ENCODE assay signal across 11 cellular contexts in genomic region chr21:17003763-17004373, GRCh38.
DNase-seq lines count a peak whose midpoint lies in the region; ATAC-seq and TF ChIP-seq lines count a peak whose summit lies in the region.
"Had no signal": no experiment of that assay in that cellular context is flagged by ENCODE, and none has a peak within 500 bp of the region (broad histone marks: within the 10 kb centered on the region; RNA-seq: fewer than 3 reads in every experiment).

No MANE protein-coding gene starts in this region.

- H3K4me1 ChIP-seq in vagina: peaks cover 12% of the 10 kb centered on the region

- CTCF ChIA-PET in MCF 10A (lab: Yijun Ruan, JAX): interaction anchor here (0.7 kb wide), 1 partner anchor 37 kb away, joined by 3 read pairs; no protein-coding TSS in a partner anchor

- no peaks in the 10 kb centered on the region for H3K36me3 Mint-ChIP-seq in stimulated activated naive CD8-positive, alpha-beta T cell treated with anti-CD3 and anti-CD28 coated beads, Interleukin-15, Interleukin-2, amounts not matched to agents 100 ng/mL and 50 ng/mL, for 24 hours (ENCODE audit: low read depth)
- H3K36me3 Mint-ChIP-seq in MCF 10A (ENCODE audit: insufficient read depth, unreplicated experiment) (no peaks in the 10 kb centered on the region), CD14-positive monocyte (no peaks in the 10 kb centered on the region)
- H3K36me3 Mint-ChIP-seq in activated T-helper 2 cell treated with anti-CD3 and anti-CD28 coated beads, Interferon-gamma antibody, Interleukin-2, Interleukin-4, amounts not matched to agents 10 μg/mL and 5 μg/mL and 100 μg/mL, durations not matched to agents 14 hours and 24 hours and 36 hours (ENCODE audit: low read depth): no peaks in the 10 kb centered on the region

- no TSS peak for BruUV-seq in MCF 10A (replicated peaks; lab: Mats Ljungman, UMichigan)

- H3K9me3 ChIP-seq in vagina: no peaks in the 10 kb centered on the region

- peak overlapping the region in 1 of 2 donors; percentile 15 for H3K4me3 ChIP-seq in vagina

- no peak for TF ChIP-seq CTCF in MCF 10A (IDR thresholded peaks at IDR 0.05; ENCODE audit: unreplicated experiment)
- TF ChIP-seq CTCF in vagina (IDR thresholded peaks at IDR 0.05): no peak
- no peak for TF ChIP-seq CTCF in CD14-positive monocyte (IDR thresholded peaks at IDR 0.05)

- no peaks in the 10 kb centered on the region for H3K36me3 ChIP-seq in vagina
- H3K36me3 ChIP-seq: WERI-Rb-1 had no signal

- peak overlapping the region; percentile 27 for H3K4me3 Mint-ChIP-seq in stimulated activated naive CD8-positive, alpha-beta T cell treated with anti-CD3 and anti-CD28 coated beads, Interleukin-15, Interleukin-2, amounts not matched to agents 100 ng/mL and 50 ng/mL, for 24 hours
- H3K4me3 Mint-ChIP-seq in MCF 10A (ENCODE audit: unreplicated experiment) (peak overlapping the region; percentile 67), CD14-positive monocyte (no peak overlapping the region)
- H3K4me3 Mint-ChIP-seq in activated T-helper 2 cell treated with anti-CD3 and anti-CD28 coated beads, Interferon-gamma antibody, Interleukin-2, Interleukin-4, amounts not matched to agents 10 μg/mL and 5 μg/mL and 100 μg/mL, durations not matched to agents 14 hours and 24 hours and 36 hours (ENCODE audit: low read depth): no peak overlapping the region

- H3K4me1 Mint-ChIP-seq in stimulated activated naive CD8-positive, alpha-beta T cell treated with anti-CD3 and anti-CD28 coated beads, Interleukin-15, Interleukin-2, amounts not matched to agents 100 ng/mL and 50 ng/mL, for 24 hours (ENCODE audit: low read depth): peaks cover 6% of the 10 kb centered on the region
- H3K4me1 Mint-ChIP-seq in MCF 10A (ENCODE audit: insufficient read depth, unreplicated experiment) (peaks cover 21% of the 10 kb centered on the region), CD14-positive monocyte (no peaks in the 10 kb centered on the region)
- H3K4me1 Mint-ChIP-seq in activated T-helper 2 cell treated with anti-CD3 and anti-CD28 coated beads, Interferon-gamma antibody, Interleukin-2, Interleukin-4, amounts not matched to agents 10 μg/mL and 5 μg/mL and 100 μg/mL, durations not matched to agents 14 hours and 24 hours and 36 hours (ENCODE audit: low read depth): no peaks in the 10 kb centered on the region

- TF ChIP-seq POLR2A in vagina (IDR thresholded peaks at IDR 0.05): no peak

- no peak for ATAC-seq in stimulated activated naive CD8-positive, alpha-beta T cell treated with anti-CD3 and anti-CD28 coated beads, Interleukin-15, Interleukin-2, amounts not matched to agents 100 U/mL and 50 U/mL, for 24 hours

- H3K9me3 Mint-ChIP-seq in stimulated activated naive CD8-positive, alpha-beta T cell treated with anti-CD3 and anti-CD28 coated beads, Interleukin-15, Interleukin-2, amounts not matched to agents 100 ng/mL and 50 ng/mL, for 24 hours: peaks cover 17% of the 10 kb centered on the region
- H3K9me3 Mint-ChIP-seq in MCF 10A (ENCODE audit: unreplicated experiment) (peaks cover 7% of the 10 kb centered on the region), CD14-positive monocyte (peaks cover 2 to 6% (median 4%) of the 10 kb centered on the region in 7 donors)
- H3K9me3 Mint-ChIP-seq in activated T-helper 2 cell treated with anti-CD3 and anti-CD28 coated beads, Interferon-gamma antibody, Interleukin-2, Interleukin-4, amounts not matched to agents 10 μg/mL and 5 μg/mL and 100 μg/mL, durations not matched to agents 14 hours and 24 hours and 36 hours: peaks cover 48% of the 10 kb centered on the region

- no peaks in the 10 kb centered on the region for H3K27me3 Mint-ChIP-seq in stimulated activated naive CD8-positive, alpha-beta T cell treated with anti-CD3 and anti-CD28 coated beads, Interleukin-15, Interleukin-2, amounts not matched to agents 100 ng/mL and 50 ng/mL, for 24 hours
- H3K27me3 Mint-ChIP-seq in MCF 10A (ENCODE audit: insufficient read depth, unreplicated experiment) (no peaks in the 10 kb centered on the region), CD14-positive monocyte (ENCODE audit: low read depth in 3 of 3) (no peaks in the 10 kb centered on the region)
- H3K27me3 Mint-ChIP-seq in activated T-helper 2 cell treated with anti-CD3 and anti-CD28 coated beads, Interferon-gamma antibody, Interleukin-2, Interleukin-4, amounts not matched to agents 10 μg/mL and 5 μg/mL and 100 μg/mL, durations not matched to agents 14 hours and 24 hours and 36 hours (ENCODE audit: low read depth): no peaks in the 10 kb centered on the region

- DNase-seq in stimulated activated naive CD8-positive, alpha-beta T cell treated with anti-CD3 and anti-CD28 coated beads, Interleukin-15, Interleukin-2, amounts not matched to agents 100 U/mL and 50 U/mL, for 24 hours: no peak
- DNase-seq in MCF 10A (ENCODE audit: unreplicated experiment) (no peak), kidney tubule cell (ENCODE audit: low spot score) (peak; percentile 21), vagina (ENCODE audit: extremely low spot score in 2 of 2) (no peak), CD14-positive monocyte (ENCODE audit: low spot score) (no peak)
- no peak for DNase-seq in activated naive CD4-positive, alpha-beta T cell treated with anti-CD3 and anti-CD28 coated beads, Interleukin-2, amount 50 U/mL, for 16 hours
- DNase-seq in activated T-helper 2 cell treated with anti-CD3 and anti-CD28 coated beads, Interferon-gamma antibody, Interleukin-2, Interleukin-4, amounts not matched to agents 10 μg/mL and 5 μg/mL and 100 μg/mL, durations not matched to agents 14 hours and 24 hours and 36 hours (ENCODE audit: low spot score): no peak
- DNase-seq: midbrain, NCI-H1930, WERI-Rb-1 had no signal

- H3K27me3 ChIP-seq in vagina: no peaks in the 10 kb centered on the region

- H3K27ac Mint-ChIP-seq in stimulated activated naive CD8-positive, alpha-beta T cell treated with anti-CD3 and anti-CD28 coated beads, Interleukin-15, Interleukin-2, amounts not matched to agents 100 ng/mL and 50 ng/mL, for 24 hours: no peak overlapping the region
- peak overlapping the region; percentile 78 for H3K27ac Mint-ChIP-seq in MCF 10A (ENCODE audit: low read depth, unreplicated experiment)
- H3K27ac Mint-ChIP-seq in CD14-positive monocyte: no peak overlapping the region
- no peak overlapping the region for H3K27ac Mint-ChIP-seq in activated T-helper 2 cell treated with anti-CD3 and anti-CD28 coated beads, Interferon-gamma antibody, Interleukin-2, Interleukin-4, amounts not matched to agents 10 μg/mL and 5 μg/mL and 100 μg/mL, durations not matched to agents 14 hours and 24 hours and 36 hours

- peak overlapping the region; percentile 18 for H3K27ac ChIP-seq in vagina
- H3K27ac ChIP-seq: WERI-Rb-1 had no signal

- intact Hi-C loops in MCF 10A (cut with micrococcal nuclease) (no loop called here), vagina (cut with DNase I) (no loop called here), CD14-positive monocyte (cut with micrococcal nuclease) (no loop called here)
- intact Hi-C loops in activated T-helper 2 cell treated with anti-CD3 and anti-CD28 coated beads, Interferon-gamma antibody, Interleukin-2, Interleukin-4, amounts not matched to agents 10 μg/mL and 5 μg/mL and 100 μg/mL, durations not matched to agents 14 hours and 24 hours and 36 hours (cut with micrococcal nuclease): no loop called here

- POLR2A ChIA-PET in MCF 10A (lab: Yijun Ruan, JAX): no interaction called here

Comparison
In these comparisons a context has a peak if more than half of its experiments do, and no peak if none do; other contexts are left out.
1. H3K4me3 Mint-ChIP-seq: peak in stimulated activated naive CD8-positive, alpha-beta T cell treated with anti-CD3 and anti-CD28 coated beads, Interleukin-15, Interleukin-2, amounts not matched to agents 100 ng/mL and 50 ng/mL, for 24 hours (single experiment) and MCF 10A (single experiment); none in CD14-positive monocyte (0 of 2) and activated T-helper 2 cell treated with anti-CD3 and anti-CD28 coated beads, Interferon-gamma antibody, Interleukin-2, Interleukin-4, amounts not matched to agents 10 μg/mL and 5 μg/mL and 100 μg/mL, durations not matched to agents 14 hours and 24 hours and 36 hours (single experiment).